ENCODE assay signal across 8 cellular contexts in genomic region chr20:40558212-40558611, GRCh38.
"Had no signal": no experiment of that assay in that cellular context is flagged by ENCODE, and none has a peak within 500 bp of the region (broad histone marks: within the 10 kb centered on the region; RNA-seq: fewer than 3 reads in every experiment).

No MANE protein-coding gene starts in this region.

- DNase-seq: IMR-90, KBM-7, KG1 had no signal

- H3K9ac ChIP-seq: KMS-11 had no signal

- H3K4me2 ChIP-seq: KMS-11 had no signal

- H3K27ac ChIP-seq: HL-60, KMS-11 had no signal

- H3K4me1 Mint-ChIP-seq: IgD-negative memory B cell had no signal

- ATAC-seq: K562 had no signal

- H3K27ac Mint-ChIP-seq: IgD-negative memory B cell had no signal

- FAIRE-seq: HTR-8/SVneo, K562 had no signal

- H3K4me3 Mint-ChIP-seq: IgD-negative memory B cell had no signal

- H3K4me3 ChIP-seq: K562 had no signal
